30 cellular contexts compared by ENCODE assay signal in genomic region chr16:81012974-81013373, GRCh38.
"Had no signal": no experiment of that assay in that cellular context is flagged by ENCODE, and none has a peak within 500 bp of the region (broad histone marks: within the 10 kb centered on the region; RNA-seq: fewer than 3 reads in every experiment).

No MANE protein-coding gene starts in this region.

- H3K9me3 ChIP-seq: neutrophil, ovary, psoas muscle, right lobe of liver, sigmoid colon, suprapubic skin, testis, tibial artery, transverse colon, upper lobe of left lung, vagina had no signal

- DNase-seq: naive B cell; naive thymus-derived CD8-positive, alpha-beta T cell; nucleus accumbens; ovary; posterior cingulate gyrus; psoas muscle; right cardiac atrium; right lobe of liver; sigmoid colon; small intestine; stimulated activated CD4-positive, alpha-beta T cell treated with anti-CD3 and anti-CD28 coated beads, Interleukin-15, amount 100 ng/mL, for 24 hours; stimulated activated CD4-positive, alpha-beta T cell treated with anti-CD3 and anti-CD28 coated beads, Interleukin-2, amount 100 ng/mL, for 24 hours; stimulated activated CD4-positive, alpha-beta T cell treated with anti-CD3 and anti-CD28 coated beads, Interleukin-2, amount 100 ng/mL, for 48 hours; stimulated activated CD4-positive, alpha-beta T cell treated with anti-CD3 and anti-CD28 coated beads, Interleukin-4, amount 100 ng/mL, for 24 hours; stimulated activated naive CD4-positive, alpha-beta T cell; stimulated activated naive CD8-positive, alpha-beta T cell treated with anti-CD3 and anti-CD28 coated beads, Interleukin-15, amount 100 ng/mL, for 72 hours; stimulated activated naive CD8-positive, alpha-beta T cell treated with anti-CD3 and anti-CD28 coated beads, Interleukin-15, Interleukin-2, amounts not matched to agents 100 U/mL and 50 U/mL, for 24 hours; substantia nigra; testis; tibial artery; transverse colon; upper lobe of left lung had no signal

- H3K36me3 ChIP-seq: ovary, transverse colon, vagina had no signal

- H3K9me3 Mint-ChIP-seq: naive B cell; naive thymus-derived CD8-positive, alpha-beta T cell; natural killer cell treated with Interleukin-12 subunit alpha and Interleukin-12 subunit beta and Interleukin-15 and Interleukin-18, amount 100 ng/mL, for 72 hours; neural progenitor cell; stimulated activated memory B cell treated with anti-CD40 and anti-IgM and Interleukin-4, amounts not matched to agents 10 μg/mL and 1 μg/mL and 100 μg/mL, for 72 hours; stimulated activated naive CD8-positive, alpha-beta T cell treated with anti-CD3 and anti-CD28 coated beads, Interleukin-15, amount 100 ng/mL, for 72 hours had no signal

- H3K4me2 ChIP-seq: neural progenitor cell had no signal

- H3K79me2 ChIP-seq: parathyroid adenoma had no signal

- H3K27ac ChIP-seq: neural progenitor cell, neutrophil, ovary, parathyroid adenoma, psoas muscle, right lobe of liver, sigmoid colon, suprapubic skin, testis, tibial artery, transverse colon, upper lobe of left lung, vagina had no signal

- ATAC-seq: naive thymus-derived CD8-positive, alpha-beta T cell; natural killer cell treated with Interleukin-12 subunit alpha and Interleukin-12 subunit beta and Interleukin-15 and Interleukin-18, amount 100 ng/mL, for 72 hours; psoas muscle; right cardiac atrium; right lobe of liver; stimulated activated memory B cell treated with anti-CD40 and anti-IgM and Interleukin-4, amounts not matched to agents 10 μg/mL and 1 μg/mL and 100 μg/mL, for 72 hours; stimulated activated naive CD8-positive, alpha-beta T cell treated with anti-CD3 and anti-CD28 coated beads, Interleukin-15, amount 100 ng/mL, for 72 hours; stimulated activated naive CD8-positive, alpha-beta T cell treated with anti-CD3 and anti-CD28 coated beads, Interleukin-15, Interleukin-2, amounts not matched to agents 100 U/mL and 50 U/mL, for 24 hours had no signal

- H3K9ac ChIP-seq: neural progenitor cell, parathyroid adenoma had no signal

- H3K4me1 ChIP-seq: parathyroid adenoma, psoas muscle, right lobe of liver, testis had no signal

- H2AFZ ChIP-seq: neural progenitor cell, parathyroid adenoma had no signal

- H3K27ac Mint-ChIP-seq: natural killer cell treated with Interleukin-12 subunit alpha and Interleukin-12 subunit beta and Interleukin-15 and Interleukin-18, amount 100 ng/mL, for 72 hours; neural progenitor cell; progenitor cell of endocrine pancreas; stimulated activated memory B cell treated with anti-CD40 and anti-IgM and Interleukin-4, amounts not matched to agents 10 μg/mL and 1 μg/mL and 100 μg/mL, for 72 hours; stimulated activated naive CD8-positive, alpha-beta T cell treated with anti-CD3 and anti-CD28 coated beads, Interleukin-15, amount 100 ng/mL, for 72 hours had no signal

- H3K4me3 Mint-ChIP-seq: naive B cell; naive thymus-derived CD8-positive, alpha-beta T cell; natural killer cell treated with Interleukin-12 subunit alpha and Interleukin-12 subunit beta and Interleukin-15 and Interleukin-18, amount 100 ng/mL, for 72 hours; neural progenitor cell; stimulated activated memory B cell treated with anti-CD40 and anti-IgM and Interleukin-4, amounts not matched to agents 10 μg/mL and 1 μg/mL and 100 μg/mL, for 72 hours; stimulated activated naive CD8-positive, alpha-beta T cell treated with anti-CD3 and anti-CD28 coated beads, Interleukin-15, amount 100 ng/mL, for 72 hours had no signal

- H3K27me3 Mint-ChIP-seq: naive B cell; naive thymus-derived CD8-positive, alpha-beta T cell; natural killer cell treated with Interleukin-12 subunit alpha and Interleukin-12 subunit beta and Interleukin-15 and Interleukin-18, amount 100 ng/mL, for 72 hours; progenitor cell of endocrine pancreas; stimulated activated memory B cell treated with anti-CD40 and anti-IgM and Interleukin-4, amounts not matched to agents 10 μg/mL and 1 μg/mL and 100 μg/mL, for 72 hours; stimulated activated naive CD8-positive, alpha-beta T cell treated with anti-CD3 and anti-CD28 coated beads, Interleukin-15, amount 100 ng/mL, for 72 hours had no signal

- H3K27me3 ChIP-seq: neural progenitor cell, neutrophil, ovary, right lobe of liver, sigmoid colon, suprapubic skin, testis, tibial artery, transverse colon, upper lobe of left lung, vagina had no signal

- H3K4me3 ChIP-seq: neural progenitor cell, ovary, psoas muscle, right lobe of liver, sigmoid colon, suprapubic skin, testis, tibial artery, transverse colon, upper lobe of left lung, vagina had no signal
